In genomic region chr1:165129568-165130164, GRCh38 we compare ENCODE assay signal across 8 cellular contexts.
DNase-seq lines count a peak whose midpoint lies in the region; ATAC-seq and TF ChIP-seq lines count a peak whose summit lies in the region.

No MANE protein-coding gene starts in this region.

- intact Hi-C loops in activated naive CD4-positive, alpha-beta T cell treated with anti-CD3 and anti-CD28 coated beads for 36 hours (cut with micrococcal nuclease): loop anchor here (1.0 kb wide), 1 partner anchor 240 kb away; no protein-coding TSS in a partner anchor
- intact Hi-C loops in prostate gland (cut with DNase I): no loop called here

- peaks cover 10% of the 10 kb centered on the region for H3K27me3 Mint-ChIP-seq in activated naive CD4-positive, alpha-beta T cell treated with anti-CD3 and anti-CD28 coated beads for 36 hours (ENCODE audit: low read depth)

- no peak overlapping the region for H3K27ac ChIP-seq in prostate gland

- ATAC-seq in HG02885 (IDR thresholded peaks at IDR 0.05; ENCODE audit: poor library complexity, unreplicated experiment): peak; percentile 69

- H3K4me1 ChIP-seq in prostate gland (replicated peaks): no peaks in the 10 kb centered on the region

- 8% methylated on average over 6 of the region's 6 CpGs for WGBS in prostate gland

- no peak for TF ChIP-seq POLR2A in prostate gland (IDR thresholded peaks at IDR 0.05)

- no peak overlapping the region for H3K27ac Mint-ChIP-seq in activated naive CD4-positive, alpha-beta T cell treated with anti-CD3 and anti-CD28 coated beads for 36 hours

- H3K9me3 Mint-ChIP-seq in activated naive CD4-positive, alpha-beta T cell treated with anti-CD3 and anti-CD28 coated beads for 36 hours: no peaks in the 10 kb centered on the region

- H3K36me3 Mint-ChIP-seq in activated naive CD4-positive, alpha-beta T cell treated with anti-CD3 and anti-CD28 coated beads for 36 hours (ENCODE audit: low read depth): no peaks in the 10 kb centered on the region

- peak in 3 of 4 experiments; percentile 32 to 50 (median 43) for TF ChIP-seq CTCF in prostate gland (IDR thresholded peaks at IDR 0.05)

- no peaks in the 10 kb centered on the region for H3K4me1 Mint-ChIP-seq in activated naive CD4-positive, alpha-beta T cell treated with anti-CD3 and anti-CD28 coated beads for 36 hours (ENCODE audit: low read depth)

- DNase-seq in activated naive CD4-positive, alpha-beta T cell treated with anti-CD3 and anti-CD28 coated beads for 36 hours: peak; percentile 61
- no peak for DNase-seq in activated naive CD4-positive, alpha-beta T cell treated with anti-CD3 and anti-CD28 coated beads, Interleukin-2, amount 50 U/mL, for 16 hours
- DNase-seq in NCI-H2107 (lab: John Stamatoyannopoulos, UW): peak; percentile 83
- peak; percentile 38 for DNase-seq in UCSD-AML1 (lab: John Stamatoyannopoulos, UW; ENCODE audit: unreplicated experiment)
- peak; percentile 12 for DNase-seq in foreskin melanocyte
- peak; percentile 73 for DNase-seq in prostate gland (ENCODE audit: low spot score)
- no peak for DNase-seq in 8988T

- H3K9me3 ChIP-seq in prostate gland: no peaks in the 10 kb centered on the region

- H3K27me3 ChIP-seq in prostate gland (replicated peaks; ENCODE audit: insufficient read depth): no peaks in the 10 kb centered on the region

- no peak overlapping the region for H3K4me3 ChIP-seq in prostate gland

- no peaks in the 10 kb centered on the region for H3K36me3 ChIP-seq in prostate gland

- CTCF ChIA-PET in activated naive CD4-positive, alpha-beta T cell treated with anti-CD3 and anti-CD28 coated beads for 36 hours (lab: Charles Lee): interaction anchor here (1.1 to 1.7 kb wide), 4 partner anchors 10 to 239 kb away, joined by 3 to 11 read pairs (median 6); no protein-coding TSS in a partner anchor

- H3K4me3 Mint-ChIP-seq in activated naive CD4-positive, alpha-beta T cell treated with anti-CD3 and anti-CD28 coated beads for 36 hours: no peak overlapping the region

Comparison
In these comparisons a context has a peak if more than half of its experiments do, and no peak if none do; other contexts are left out.
1. DNase-seq: peak in activated naive CD4-positive, alpha-beta T cell treated with anti-CD3 and anti-CD28 coated beads for 36 hours (single experiment), NCI-H2107 (single experiment), UCSD-AML1 (single experiment), foreskin melanocyte (single experiment) and prostate gland (single experiment); none in activated naive CD4-positive, alpha-beta T cell treated with anti-CD3 and anti-CD28 coated beads, Interleukin-2, amount 50 U/mL, for 16 hours (single experiment) and 8988T (single experiment).